ENCODE assay signal across 1 cellular context in genomic region chr7:128437426-128438332, GRCh38.
TF ChIP-seq lines count a peak whose summit lies in the region.

No MANE protein-coding gene starts in this region.

TF ChIP-seq in HepG2, 621 proteins besides CTCF, POLR2A, EP300 and RAD21:
- TF ChIP-seq ZNF644 (CRISPR knock-in tag; IDR thresholded peaks at IDR 0.05; ENCODE audit: low read depth) (no peak), MYNN (CRISPR knock-in tag; IDR thresholded peaks at IDR 0.05; ENCODE audit: low read depth) (no peak), TAF1 (CRISPR knock-in tag; IDR thresholded peaks at IDR 0.05) (no peak), ZNF101 (CRISPR knock-in tag; IDR thresholded peaks at IDR 0.05; ENCODE audit: borderline replicate concordance, low read depth) (no peak), ZNF850 (CRISPR knock-in tag; conservative IDR thresholded peaks at IDR 0.05) (no peak), STAT5B (CRISPR knock-in tag; IDR thresholded peaks at IDR 0.05) (no peak), SMAD3 (CRISPR knock-in tag; IDR thresholded peaks at IDR 0.05) (no peak), PBX3 (CRISPR knock-in tag; IDR thresholded peaks at IDR 0.05; ENCODE audit: borderline replicate concordance) (no peak), ZBTB20 (CRISPR knock-in tag; IDR thresholded peaks at IDR 0.05; ENCODE audit: borderline replicate concordance, low read depth) (no peak)
